ENCODE assay signal across 9 cellular contexts in the genomic region with DNA sequence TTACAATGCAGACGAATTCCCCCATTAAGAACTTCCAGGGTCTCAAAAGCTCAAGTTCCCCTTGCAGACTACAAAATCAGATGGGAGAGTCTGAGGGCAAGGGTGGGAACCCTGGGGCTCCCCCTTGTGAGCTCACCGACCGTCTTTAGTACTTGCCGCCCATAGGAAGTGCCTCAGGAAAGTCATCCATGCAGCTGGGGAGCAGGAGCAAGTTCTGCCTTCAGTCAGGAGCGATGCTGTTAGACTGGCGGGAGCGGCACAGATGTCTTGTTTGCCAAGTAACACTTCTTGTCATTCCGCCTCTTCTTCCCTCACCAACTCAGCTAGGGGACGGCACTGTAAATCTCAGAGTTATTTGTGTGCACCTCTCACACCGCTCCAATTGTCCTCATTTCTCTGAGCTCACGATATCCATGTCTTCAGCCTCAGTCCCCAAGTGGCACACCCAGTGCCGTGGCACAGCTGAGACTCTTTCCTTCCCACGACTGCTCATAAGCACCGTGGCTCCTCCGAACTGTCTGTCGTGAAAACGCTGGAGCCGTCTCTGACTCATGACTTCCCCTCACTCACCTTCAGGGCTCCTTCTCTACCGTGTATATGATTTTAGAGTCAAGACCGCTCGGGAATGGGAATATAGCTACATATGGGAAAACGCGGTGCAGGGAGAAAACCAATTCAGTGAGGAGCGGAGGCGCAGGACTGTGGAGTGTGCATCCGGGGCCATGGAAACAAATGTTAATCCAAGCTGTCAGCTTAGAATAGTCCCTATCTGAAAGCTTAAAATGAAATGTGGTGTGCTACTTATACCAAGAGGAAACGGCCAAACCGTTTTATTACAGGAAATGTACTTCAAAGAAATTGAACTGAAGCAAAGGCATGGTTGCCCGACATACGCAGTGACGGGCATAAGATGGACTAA. TPM values are rescaled to one million over a fixed set of nuclear protein-coding genes. Genes with fewer than 3 reads are reported as not detected.
DNase-seq lines count a peak whose midpoint lies in the region; ATAC-seq and TF ChIP-seq lines count a peak whose summit lies in the region.
"Had no signal": no experiment of that assay in that cellular context is flagged by ENCODE, and none has a peak within 500 bp of the region (broad histone marks: within the 10 kb centered on the region; RNA-seq: fewer than 3 reads in every experiment).

No MANE protein-coding gene starts in this region.

- no peaks in the 10 kb centered on the region for H3K27me3 Mint-ChIP-seq in activated T-helper 2 cell treated with anti-CD3 and anti-CD28 coated beads, Interferon-gamma antibody, Interleukin-2, Interleukin-4, amounts not matched to agents 10 μg/mL and 5 μg/mL and 100 μg/mL, durations not matched to agents 14 hours and 24 hours and 36 hours (ENCODE audit: low read depth)
- H3K27me3 Mint-ChIP-seq: brain had no signal

- H3K4me1 ChIP-seq in Loucy (ENCODE audit: insufficient read depth, low read length, poor library complexity, severe bottlenecking) = peaks cover 77% of the 10 kb centered on the region

- peak overlapping the region; percentile 59; the same call in 1 of the 2 replicates for H2AFZ ChIP-seq in Loucy (ENCODE audit: low read length)

- H3K36me3 ChIP-seq in Loucy (ENCODE audit: insufficient read depth, low read length) = peaks cover 36% of the 10 kb centered on the region

- DNase-seq in activated T-helper 2 cell treated with anti-CD3 and anti-CD28 coated beads, Interferon-gamma antibody, Interleukin-2, Interleukin-4, amounts not matched to agents 10 μg/mL and 5 μg/mL and 100 μg/mL, durations not matched to agents 14 hours and 24 hours and 36 hours (ENCODE audit: low spot score) = peak; percentile 45
- no peak for DNase-seq in hippocampal formation (lab: John Stamatoyannopoulos, UW)
- DNase-seq in NCI-H1105 treated with DMSO at 0.1 percent for 48 hours (lab: John Stamatoyannopoulos, UW) = no peak
- DNase-seq in SKM-1 treated with dmso at 0.1 percent for 144 hours (lab: John Stamatoyannopoulos, UW; ENCODE audit: unreplicated experiment) = no peak
- DNase-seq in NCI-H345 (lab: John Stamatoyannopoulos, UW) = no peak

- H3K9me3 Mint-ChIP-seq in activated T-helper 2 cell treated with anti-CD3 and anti-CD28 coated beads, Interferon-gamma antibody, Interleukin-2, Interleukin-4, amounts not matched to agents 10 μg/mL and 5 μg/mL and 100 μg/mL, durations not matched to agents 14 hours and 24 hours and 36 hours = peaks cover 12% of the 10 kb centered on the region

- H3K9me2 ChIP-seq in Loucy (replicated peaks; ENCODE audit: low read depth, low read length) = no peaks in the 10 kb centered on the region

- TF ChIP-seq CTCF in Loucy (conservative IDR thresholded peaks at IDR 0.05; ENCODE audit: low read length) = peak; percentile 29

- H3K4me2 ChIP-seq in Loucy (ENCODE audit: low read depth, low read length, poor library complexity, severe bottlenecking) = peak overlapping the region; percentile 95

- ATAC-seq in GM18907 (IDR thresholded peaks at IDR 0.05; ENCODE audit: unreplicated experiment) = peak; percentile 61

- intact Hi-C loops in activated T-helper 2 cell treated with anti-CD3 and anti-CD28 coated beads, Interferon-gamma antibody, Interleukin-2, Interleukin-4, amounts not matched to agents 10 μg/mL and 5 μg/mL and 100 μg/mL, durations not matched to agents 14 hours and 24 hours and 36 hours (cut with micrococcal nuclease) = loop anchor here (1.0 to 5.0 kb wide), 3 partner anchors 33 to 53 kb away; a partner anchor contains a TSS

- no peaks in the 10 kb centered on the region for H3K27me3 ChIP-seq in Loucy (ENCODE audit: insufficient read depth, low read length, poor library complexity, severe bottlenecking)

- peaks cover 71% of the 10 kb centered on the region for H3K79me2 ChIP-seq in Loucy (ENCODE audit: insufficient read depth, low read length)

- H3K27ac ChIP-seq in skin epidermis = peak overlapping the region in 14 of 21 experiments; percentile 24 to 88 (median 68)

- peak overlapping the region; percentile 81 for H3K4me3 Mint-ChIP-seq in activated T-helper 2 cell treated with anti-CD3 and anti-CD28 coated beads, Interferon-gamma antibody, Interleukin-2, Interleukin-4, amounts not matched to agents 10 μg/mL and 5 μg/mL and 100 μg/mL, durations not matched to agents 14 hours and 24 hours and 36 hours (ENCODE audit: low read depth)
- H3K4me3 Mint-ChIP-seq: brain had no signal

- H4K20me1 ChIP-seq in Loucy (ENCODE audit: insufficient read depth, low read length, poor library complexity, severe bottlenecking) = no peaks in the 10 kb centered on the region

- H3F3A ChIP-seq in Loucy (ENCODE audit: low read depth) = peaks cover 20% of the 10 kb centered on the region

- peak overlapping the region; percentile 77 for H3K9ac ChIP-seq in Loucy (ENCODE audit: low read depth, low read length, poor library complexity, severe bottlenecking)

- peak overlapping the region; percentile 80 for H3K4me3 ChIP-seq in Loucy (ENCODE audit: low read length, poor library complexity, severe bottlenecking)
- H3K4me3 ChIP-seq in skin epidermis = peak overlapping the region in 5 of 7 experiments; percentile 2 to 31 (median 18)

- H3K4me1 Mint-ChIP-seq in activated T-helper 2 cell treated with anti-CD3 and anti-CD28 coated beads, Interferon-gamma antibody, Interleukin-2, Interleukin-4, amounts not matched to agents 10 μg/mL and 5 μg/mL and 100 μg/mL, durations not matched to agents 14 hours and 24 hours and 36 hours (ENCODE audit: low read depth) = peaks cover 60% of the 10 kb centered on the region

- peak overlapping the region; percentile 92 for H3K27ac Mint-ChIP-seq in activated T-helper 2 cell treated with anti-CD3 and anti-CD28 coated beads, Interferon-gamma antibody, Interleukin-2, Interleukin-4, amounts not matched to agents 10 μg/mL and 5 μg/mL and 100 μg/mL, durations not matched to agents 14 hours and 24 hours and 36 hours

- peaks cover 89% of the 10 kb centered on the region for H3K36me3 Mint-ChIP-seq in activated T-helper 2 cell treated with anti-CD3 and anti-CD28 coated beads, Interferon-gamma antibody, Interleukin-2, Interleukin-4, amounts not matched to agents 10 μg/mL and 5 μg/mL and 100 μg/mL, durations not matched to agents 14 hours and 24 hours and 36 hours (ENCODE audit: low read depth)

- peaks cover 12% of the 10 kb centered on the region; the same call in 1 of the 2 replicates for H3K9me3 ChIP-seq in Loucy (ENCODE audit: insufficient read depth, low read depth, low read length)

RNA-seq across cellular contexts. Expression of a gene that starts 34.0 kb away (rescaled TPM):
- total RNA-seq in activated T-helper 2 cell treated with anti-CD3 and anti-CD28 coated beads, Interferon-gamma antibody, Interleukin-2, Interleukin-4, amounts not matched to agents 10 μg/mL and 5 μg/mL and 100 μg/mL, durations not matched to agents 14 hours and 24 hours and 36 hours = 29.7 and 34.9 TPM in 2 replicates
